2 cellular contexts compared by ENCODE assay signal in genomic region chr1:41456847-41457540, GRCh38.
TF ChIP-seq lines count a peak whose summit lies in the region.

No MANE protein-coding gene starts in this region.

TF ChIP-seq in SK-N-SH, 30 proteins besides CTCF, POLR2A, EP300 and RAD21 (continued from another document):
- TF ChIP-seq PBX3 (IDR thresholded peaks at IDR 0.05) (no peak), CHD2 (IDR thresholded peaks at IDR 0.05; ENCODE audit: low read length, partially characterized antibody) (no peak), FOXJ3 (CRISPR knock-in tag; IDR thresholded peaks at IDR 0.05) (no peak), MXI1 (IDR thresholded peaks at IDR 0.05; ENCODE audit: low read depth, low read length) (no peak)

TF ChIP-seq in SK-N-SH treated with all-trans-retinoic acid at 6 μM for 48 hours, 23 proteins besides CTCF, POLR2A, EP300 and RAD21 (continued from another document):
- TF ChIP-seq POU6F1 (CRISPR knock-in tag; IDR thresholded peaks at IDR 0.05; ENCODE audit: borderline replicate concordance, low read depth) (no peak), CSDC2 (CRISPR knock-in tag; IDR thresholded peaks at IDR 0.05) (no peak), CSRNP3 (CRISPR knock-in tag; IDR thresholded peaks at IDR 0.05) (no peak), ZNF565 (CRISPR knock-in tag; conservative IDR thresholded peaks at IDR 0.05; ENCODE audit: low read depth) (no peak), TOX (CRISPR knock-in tag; IDR thresholded peaks at IDR 0.05; ENCODE audit: borderline replicate concordance) (no peak), ZC3H10 (CRISPR knock-in tag; IDR thresholded peaks at IDR 0.05) (no peak), ESRRG (CRISPR knock-in tag; IDR thresholded peaks at IDR 0.05) (no peak)
